In genomic region chr1:3900969-3901529, GRCh38 we compare ENCODE assay signal across 8 cellular contexts. TPM values are rescaled to one million over a fixed set of nuclear protein-coding genes. Genes with fewer than 3 reads are reported as not detected.
DNase-seq lines count a peak whose midpoint lies in the region; ATAC-seq and TF ChIP-seq lines count a peak whose summit lies in the region.

No MANE protein-coding gene starts in this region.

- intact Hi-C loops in activated B cell treated with CpG ODN at 0.5 μM for 24 hours (cut with micrococcal nuclease), result loop anchor here (1.0 to 10.0 kb wide), 9 partner anchors 44 to 1509 kb away; partner anchors contain the start of genes CEP104, DFFB, LRRC47 and MORN1

- peak overlapping the region; percentile 90 for H3K4me2 ChIP-seq in smooth muscle cell

- no peaks in the 10 kb centered on the region for H3F3A ChIP-seq in smooth muscle cell (ENCODE audit: low read depth)

- DNase-seq in NCI-H2196 (lab: John Stamatoyannopoulos, UW; ENCODE audit: unreplicated experiment), result peak; percentile 96
- peak; percentile 96 for DNase-seq in activated B cell treated with CpG ODN at 0.5 μM for 24 hours
- peak in 60 of 61 donors; percentile 42 to 97 (median 90) for DNase-seq in caudate nucleus (lab: John Stamatoyannopoulos, UW)
- DNase-seq in iPS-NIHi7 (ENCODE audit: extremely low spot score), result peak; percentile 98
- DNase-seq in smooth muscle cell (lab: John Stamatoyannopoulos, UW; ENCODE audit: unreplicated experiment), result peak; percentile 85

- H3K4me1 Mint-ChIP-seq in activated B cell treated with CpG ODN at 0.5 μM for 24 hours, result peaks cover 23% of the 10 kb centered on the region

- no peaks in the 10 kb centered on the region for H3K36me3 ChIP-seq in smooth muscle cell (ENCODE audit: low read depth)

- peak overlapping the region; percentile 80 for H3K4me3 ChIP-seq in smooth muscle cell

- TF ChIP-seq CTCF in 22Rv1 (IDR thresholded peaks at IDR 0.05), result no peak
- TF ChIP-seq CTCF in activated B cell treated with CpG ODN at 0.5 μM for 24 hours (IDR thresholded peaks at IDR 0.05), result no peak
- TF ChIP-seq CTCF in smooth muscle cell (IDR thresholded peaks at IDR 0.05; ENCODE audit: borderline replicate concordance, insufficient read depth, poor library complexity, severe bottlenecking), result no peak

- H3K9ac ChIP-seq in smooth muscle cell (ENCODE audit: low read depth), result peak overlapping the region; percentile 50

- peaks cover 40% of the 10 kb centered on the region for H3K79me2 ChIP-seq in smooth muscle cell (ENCODE audit: low read depth)

- H2AFZ ChIP-seq in smooth muscle cell (ENCODE audit: low read depth), result peak overlapping the region; percentile 93

- H3K36me3 Mint-ChIP-seq in activated B cell treated with CpG ODN at 0.5 μM for 24 hours (ENCODE audit: low read depth), result peaks cover 26% of the 10 kb centered on the region

- CTCF ChIA-PET in activated B cell treated with CpG ODN at 0.5 μM for 24 hours (lab: Charles Lee), result no interaction called here

- peak overlapping the region; percentile 97 for H3K27ac Mint-ChIP-seq in activated B cell treated with CpG ODN at 0.5 μM for 24 hours

- no peaks in the 10 kb centered on the region for H3K27me3 Mint-ChIP-seq in activated B cell treated with CpG ODN at 0.5 μM for 24 hours

- ATAC-seq in GM18508 (IDR thresholded peaks at IDR 0.05; ENCODE audit: insufficient read depth, unreplicated experiment), result peak; percentile 31
- peak; percentile 42 for ATAC-seq in HG03025 (IDR thresholded peaks at IDR 0.05; ENCODE audit: low FRiP score, unreplicated experiment)
- ATAC-seq in activated B cell treated with CpG ODN at 0.5 μM for 24 hours (ENCODE audit: low read depth), result peak; percentile 51

- H3K27ac ChIP-seq in 22Rv1 (peak overlapping the region; percentile 98), caudate nucleus (ENCODE audit: low read depth, low read length) (peak overlapping the region; percentile 99), smooth muscle cell (ENCODE audit: low read depth) (peak overlapping the region; percentile 74)

- H3K9me3 Mint-ChIP-seq in activated B cell treated with CpG ODN at 0.5 μM for 24 hours, result peaks cover 6% of the 10 kb centered on the region

- H3K4me3 Mint-ChIP-seq in activated B cell treated with CpG ODN at 0.5 μM for 24 hours, result peak overlapping the region; percentile 94

- no peaks in the 10 kb centered on the region for H3K9me3 ChIP-seq in smooth muscle cell (replicated peaks; ENCODE audit: low read depth)

- POLR2A ChIA-PET in activated B cell treated with CpG ODN at 0.5 μM for 24 hours (lab: Charles Lee), result interaction anchor here (0.8 to 2.9 kb wide), 4 partner anchors 43 to 1873 kb away, joined by 4 to 20 read pairs (median 8); partner anchors contain the start of genes CEP104, DFFB and LRRC47

- peaks cover 6% of the 10 kb centered on the region for H3K4me1 ChIP-seq in smooth muscle cell (ENCODE audit: low read depth)

- H3K27me3 ChIP-seq in smooth muscle cell (ENCODE audit: low read depth), result no peaks in the 10 kb centered on the region

- H4K20me1 ChIP-seq in smooth muscle cell (ENCODE audit: low read depth), result peaks cover 26% of the 10 kb centered on the region

- under 1% methylated on average over 42 of the region's 51 CpGs for WGBS in smooth muscle cell (ENCODE audit: low lambda C conversion rate)

RNA-seq across cellular contexts. Expression of gene C1orf174, which starts 1.0 kb away (rescaled TPM):
- 26.2 and 27.5 TPM in 2 replicates for total RNA-seq in activated B cell treated with CpG ODN at 0.5 μM for 24 hours
- total RNA-seq in smooth muscle cell, result 26.0 and 34.6 TPM in 2 replicates
- polyA plus RNA-seq in smooth muscle cell, result 29.3 and 32.5 TPM in 2 replicates

RNA-seq across cellular contexts. Expression of gene DFFB, which starts 43.8 kb away (rescaled TPM):
- total RNA-seq in activated B cell treated with CpG ODN at 0.5 μM for 24 hours (9.3 and 10.5 TPM in 2 replicates), smooth muscle cell (3.3 and 15.6 TPM in 2 replicates)
- polyA plus RNA-seq in smooth muscle cell, result 4.5 and 5.7 TPM in 2 replicates

RNA-seq across cellular contexts. Expression of gene CEP104, which starts 44.0 kb away (rescaled TPM):
- total RNA-seq in activated B cell treated with CpG ODN at 0.5 μM for 24 hours (38.0 and 45.1 TPM in 2 replicates), smooth muscle cell (12.6 and 16.8 TPM in 2 replicates)
- polyA plus RNA-seq in smooth muscle cell, result 25.4 and 30.9 TPM in 2 replicates

Comparison
In these comparisons a context has a peak if more than half of its experiments do, and no peak if none do; other contexts are left out.
1. Peak in every context shown above with its lines: DNase-seq, ATAC-seq, H3K4me3 ChIP-seq and H3K27ac ChIP-seq.